In genomic region chr12:57657744-57658143, GRCh38 we compare ENCODE assay signal across 17 cellular contexts. TPM values are rescaled to one million over a fixed set of nuclear protein-coding genes. Genes with fewer than 3 reads are reported as not detected.
DNase-seq lines count a peak whose midpoint lies in the region; ATAC-seq, FAIRE-seq and TF ChIP-seq lines count a peak whose summit lies in the region.
"Had no signal": no experiment of that assay in that cellular context is flagged by ENCODE, and none has a peak within 500 bp of the region (broad histone marks: within the 10 kb centered on the region; RNA-seq: fewer than 3 reads in every experiment).

No MANE protein-coding gene starts in this region.

- peaks cover 10% of the 10 kb centered on the region for H3K9me3 ChIP-seq in adipocyte (ENCODE audit: control insufficient read depth, low read length)
- H3K9me3 ChIP-seq: tibial artery had no signal

- H3K36me3 ChIP-seq in adipocyte (ENCODE audit: control insufficient read depth, insufficient read depth, low read length, severe bottlenecking): no peaks in the 10 kb centered on the region
- H3K36me3 ChIP-seq: tibial artery had no signal

- TF ChIP-seq CTCF in foreskin keratinocyte (conservative IDR thresholded peaks at IDR 0.05): no peak

- no peak for TF ChIP-seq EP300 in Ishikawa (IDR thresholded peaks at IDR 0.05; ENCODE audit: borderline replicate concordance)

- ATAC-seq in foreskin keratinocyte (no peak), sciatic nerve (peak; percentile 83), GM18907 (IDR thresholded peaks at IDR 0.05; ENCODE audit: unreplicated experiment) (no peak)

- FAIRE-seq in GM19239 (lab: Jason Lieb, UNC): no peak
- FAIRE-seq: HTR-8/SVneo, keratinocyte had no signal

- intact Hi-C loops in sciatic nerve (cut with DNase I): loop anchor here (10.0 kb wide), 1 partner anchor 547 kb away; no protein-coding TSS in a partner anchor

- H3K9ac ChIP-seq in adipocyte (ENCODE audit: low read length): no peak overlapping the region

- no peak overlapping the region for H3K4me3 ChIP-seq in adipocyte (ENCODE audit: low read length)
- H3K4me3 ChIP-seq: tibial artery had no signal

- no peaks in the 10 kb centered on the region for H3K27me3 ChIP-seq in adipocyte (replicated peaks; ENCODE audit: control insufficient read depth, insufficient read depth, low read length)
- H3K27me3 ChIP-seq in foreskin keratinocyte: peaks cover 9% of the 10 kb centered on the region

- no peak overlapping the region for H3K27ac ChIP-seq in foreskin keratinocyte
- H3K27ac ChIP-seq: tibial artery, VCaP had no signal

- peak; percentile 60 for DNase-seq in adipocyte (ENCODE audit: low read depth)
- DNase-seq in foreskin keratinocyte: peak; percentile 10 to 28
- no peak for DNase-seq in sciatic nerve (ENCODE audit: low spot score)
- DNase-seq in GM19239 (ENCODE audit: insufficient read length, low spot score): no peak
- no peak for DNase-seq in NCI-H128 (lab: John Stamatoyannopoulos, UW; ENCODE audit: unreplicated experiment)
- DNase-seq: activated naive CD4-positive, alpha-beta T cell; effector CD8-positive, alpha-beta T cell; glutamatergic neuron; NCI-H2227 treated with DMSO at 0.1 percent for 48 hours; stimulated activated CD4-positive, alpha-beta T cell treated with anti-CD3 and anti-CD28 coated beads, Interleukin-2, amount 100 ng/mL, for 24 hours; stimulated activated CD8-positive, alpha-beta memory T cell treated with anti-CD3 and anti-CD28 coated beads, Interleukin-4, amount 100 ng/mL, for 48 hours; tibial artery had no signal

- H3K4me1 ChIP-seq in adipocyte (ENCODE audit: control insufficient read depth, insufficient read depth, low read length) (no peaks in the 10 kb centered on the region), foreskin keratinocyte (no peaks in the 10 kb centered on the region)
- H3K4me1 ChIP-seq: tibial artery had no signal

- TF ChIP-seq RAD21 in Ishikawa (IDR thresholded peaks at IDR 0.05; ENCODE audit: low read depth): no peak

TF ChIP-seq in Ishikawa, 13 proteins besides CTCF, POLR2A, EP300 and RAD21:
- TF ChIP-seq ZBTB7A (IDR thresholded peaks at IDR 0.05; ENCODE audit: low read depth): no peak
- no peak for TF ChIP-seq TEAD4 (IDR thresholded peaks at IDR 0.05)
- TF ChIP-seq NFIC (IDR thresholded peaks at IDR 0.05): peak; percentile 39; the same call in 1 of the 2 replicates
- TF ChIP-seq TCF12 (IDR thresholded peaks at IDR 0.05; ENCODE audit: low read depth): no peak
- TF ChIP-seq, protein P1, sequence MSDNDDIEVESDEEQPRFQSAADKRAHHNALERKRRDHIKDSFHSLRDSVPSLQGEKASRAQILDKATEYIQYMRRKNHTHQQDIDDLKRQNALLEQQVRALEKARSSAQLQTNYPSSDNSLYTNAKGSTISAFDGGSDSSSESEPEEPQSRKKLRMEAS (IDR thresholded peaks at IDR 0.05): no peak
- 0 out of 2 replicates have a peak, but pooled peaks have one; percentile 29 for TF ChIP-seq CEBPB (IDR thresholded peaks at IDR 0.05)

RNA-seq across cellular contexts. Expression of gene B4GALNT1, which starts 24.7 kb away (rescaled TPM):
- 0.25 and 0.51 TPM in 2 replicates for total RNA-seq in foreskin keratinocyte
- polyA plus RNA-seq in foreskin keratinocyte: 0.38 and 0.50 TPM in 2 replicates
- 16.6 TPM for total RNA-seq in sciatic nerve

RNA-seq across cellular contexts. Expression of gene OS9, which starts 36.2 kb away (rescaled TPM):
- 93.8 and 96.0 TPM in 2 replicates for total RNA-seq in foreskin keratinocyte
- polyA plus RNA-seq in foreskin keratinocyte: 86.3 and 92.8 TPM in 2 replicates
- total RNA-seq in sciatic nerve: 230 TPM

RNA-seq across cellular contexts. Expression of gene ARHGEF25, which starts 46.5 kb away (rescaled TPM):
- 1.2 and 1.7 TPM in 2 replicates for total RNA-seq in foreskin keratinocyte
- 1.4 and 1.9 TPM in 2 replicates for polyA plus RNA-seq in foreskin keratinocyte
- 61.3 TPM for total RNA-seq in sciatic nerve

RNA-seq across cellular contexts. Expression of gene DTX3, which starts 53.1 kb away (rescaled TPM):
- total RNA-seq in foreskin keratinocyte (8.8 and 10.4 TPM in 2 replicates), sciatic nerve (42.9 TPM)
- 11.1 and 11.2 TPM in 2 replicates for polyA plus RNA-seq in foreskin keratinocyte

Comparison
In these comparisons a context has a peak if more than half of its experiments do, and no peak if none do; other contexts are left out.
1. DNase-seq: peak in adipocyte (single experiment) and foreskin keratinocyte (2 of 2); none in sciatic nerve (single experiment), GM19239 (single experiment) and NCI-H128 (single experiment).
2. RNA of gene B4GALNT1, which starts 24.7 kb away (total RNA-seq): 16.6 TPM in sciatic nerve (single experiment); 0.25 to 0.51 TPM in foreskin keratinocyte; every median in the first group is over 10 times any median in the second.
3. RNA of gene ARHGEF25, which starts 46.5 kb away (total RNA-seq): 61.3 TPM in sciatic nerve (single experiment); 1.2 to 1.7 TPM in foreskin keratinocyte; every median in the first group is over 10 times any median in the second.